27 cellular contexts compared by ENCODE assay signal in genomic region chr11:35340715-35341114, GRCh38.
"Had no signal": no experiment of that assay in that cellular context is flagged by ENCODE, and none has a peak within 500 bp of the region (broad histone marks: within the 10 kb centered on the region; RNA-seq: fewer than 3 reads in every experiment).

No MANE protein-coding gene starts in this region.

- H3K9me3 ChIP-seq: esophagus squamous epithelium, lower lobe of right lung, sigmoid colon, uterus had no signal

- H3K36me3 ChIP-seq: esophagus squamous epithelium, lower lobe of right lung, sigmoid colon, uterus had no signal

- H3K27me3 ChIP-seq: esophagus squamous epithelium, hepatocyte, sigmoid colon, uterus had no signal

- H3K27ac ChIP-seq: epithelial cell of prostate, esophagus squamous epithelium, hepatocyte, lower lobe of right lung, sigmoid colon, uterus had no signal

- H3K4me1 ChIP-seq: uterus had no signal

- ATAC-seq: lower lobe of right lung; natural killer cell treated with Interleukin-12 subunit alpha and Interleukin-12 subunit beta and Interleukin-15 and Interleukin-18, amount 100 ng/mL, for 72 hours; stimulated activated effector memory CD8-positive, alpha-beta T cell treated with anti-CD3 and anti-CD28 coated beads, Interleukin-12 subunit alpha, Interleukin-12 subunit beta, amount 100 ng/mL, for 72 hours had no signal

- DNase-seq: activated CD4-positive, alpha-beta memory T cell treated with anti-CD3 and anti-CD28 coated beads for 36 hours; activated CD4-positive, alpha-beta T cell treated with anti-CD3 and anti-CD28 coated beads for 4 hours; activated CD8-positive, alpha-beta memory T cell treated with anti-CD3 and anti-CD28 coated beads, Interleukin-2, amount 50 U/mL, for 4 hours; activated gamma-delta T cell; activated naive CD4-positive, alpha-beta T cell treated with anti-CD3 and anti-CD28 coated beads, Interleukin-2, amount 10 ng/mL, durations not matched to agents 7 days and 5 days; activated naive CD8-positive, alpha-beta T cell treated with anti-CD3 and anti-CD28 coated beads, Interleukin-2, amount 10 ng/mL, durations not matched to agents 7 days and 5 days; activated T-cell treated with anti-CD3 and anti-CD28 coated beads, Interleukin-2, amount 50 U/mL, for 1 hour; central memory CD4-positive, alpha-beta T cell; effector CD8-positive, alpha-beta T cell; esophagus squamous epithelium; foreskin melanocyte; islet precursor cell; left cardiac atrium; lower lobe of right lung; mesendoderm; sigmoid colon; small intestine; stimulated activated CD4-positive, alpha-beta T cell treated with anti-CD3 and anti-CD28 coated beads, Interleukin-4, amount 100 ng/mL, for 24 hours; substantia nigra; uterus had no signal

- FAIRE-seq: astrocyte, colon, endometrium, small intestine had no signal

- H3K4me3 ChIP-seq: esophagus squamous epithelium, hepatocyte, lower lobe of right lung, sigmoid colon, uterus had no signal
